12 cellular contexts compared by ENCODE assay signal in the genomic region with DNA sequence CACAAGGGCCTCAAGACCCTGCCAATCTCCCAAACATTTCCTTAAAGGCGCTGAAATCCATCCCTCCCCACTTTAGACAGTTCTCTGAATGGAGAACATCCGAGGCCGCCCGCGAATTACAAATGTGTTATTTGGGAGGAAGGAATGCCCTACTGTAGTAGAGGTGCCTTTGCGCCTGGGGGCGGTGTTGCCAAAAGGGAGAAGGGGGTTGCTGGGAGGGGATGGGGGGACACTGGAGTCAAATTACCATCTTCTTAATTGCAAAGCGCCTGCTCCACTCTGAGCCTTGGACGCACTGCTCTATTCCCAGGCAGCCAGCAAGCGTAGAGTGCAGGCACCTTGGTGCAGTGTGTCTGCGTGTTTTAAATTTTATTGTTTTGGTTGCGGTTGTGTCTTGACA. TPM values are rescaled to one million over a fixed set of nuclear protein-coding genes. Genes with fewer than 3 reads are reported as not detected.
A peak's percentile ranks its signal among the peaks of the same experiment; 100 is the strongest.
DNase-seq lines count a peak whose midpoint lies in the region; ATAC-seq and TF ChIP-seq lines count a peak whose summit lies in the region.
"Had no signal": no experiment of that assay in that cellular context is flagged by ENCODE, and none has a peak within 500 bp of the region (broad histone marks: within the 10 kb centered on the region; RNA-seq: fewer than 3 reads in every experiment).

No MANE protein-coding gene starts in this region.

- peak overlapping the region; percentile 67 for H3K4me3 ChIP-seq in coronary artery
- peak overlapping the region; percentile 77 for H3K4me3 ChIP-seq in neural cell (ENCODE audit: low read length)
- no peak overlapping the region for H3K4me3 ChIP-seq in tibial artery

- no peaks in the 10 kb centered on the region for H4K20me1 ChIP-seq in neural cell (ENCODE audit: insufficient read depth)

- no peak overlapping the region for H2AFZ ChIP-seq in neural cell (ENCODE audit: low read depth, low read length)

- H3K9ac ChIP-seq in neural cell (ENCODE audit: low read length): no peak overlapping the region

- H3K36me3 ChIP-seq in neural cell (ENCODE audit: insufficient read depth, low read length) (no peaks in the 10 kb centered on the region), tibial artery (no peaks in the 10 kb centered on the region)
- H3K36me3 ChIP-seq: gastroesophageal sphincter had no signal

- H3F3A ChIP-seq in neural cell (ENCODE audit: insufficient read depth, low read length, poor library complexity, severe bottlenecking): no peaks in the 10 kb centered on the region

- no peak overlapping the region for H3K27ac ChIP-seq in coronary artery
- no peak overlapping the region for H3K27ac ChIP-seq in neural cell (ENCODE audit: low read length)
- no peak overlapping the region for H3K27ac ChIP-seq in tibial artery
- H3K27ac ChIP-seq: 22Rv1, gastroesophageal sphincter had no signal

- no peak for TF ChIP-seq EP300 in neural cell (conservative IDR thresholded peaks at IDR 0.05; ENCODE audit: poor library complexity, severe bottlenecking)

- no peak for TF ChIP-seq CTCF in coronary artery (IDR thresholded peaks at IDR 0.05)
- TF ChIP-seq CTCF in neural cell (IDR thresholded peaks at IDR 0.05; ENCODE audit: poor library complexity, severe bottlenecking): no peak
- TF ChIP-seq CTCF in tibial artery (IDR thresholded peaks at IDR 0.05): no peak

- no peak for ATAC-seq in HG02610 (IDR thresholded peaks at IDR 0.05; ENCODE audit: unreplicated experiment)

- no peak overlapping the region for H3K4me2 ChIP-seq in neural cell (ENCODE audit: low read length)

- intact Hi-C loops in tibial artery (cut with DNase I; ENCODE audit: low total_unique reads): no loop called here

- DNase-seq in DMS79 treated with DMSO at 0.1 percent for 48 hours (lab: John Stamatoyannopoulos, UW) (peak; percentile 33), DMS79 (lab: John Stamatoyannopoulos, UW) (no peak), NCI-H1436 (lab: John Stamatoyannopoulos, UW) (peak; percentile 86), coronary artery (ENCODE audit: low spot score) (no peak), tibial artery (no peak), GM19240 (ENCODE audit: insufficient read length, low spot score) (no peak)
- DNase-seq: cerebellar nuclear complex, NCI-H345 had no signal

- H3K9me2 ChIP-seq in neural cell (ENCODE audit: insufficient read depth, low read length): no peaks in the 10 kb centered on the region

- H3K27me3 ChIP-seq in neural cell (ENCODE audit: insufficient read depth, low read depth, low read length) (no peaks in the 10 kb centered on the region), tibial artery (peaks cover 0 to 34% of the 10 kb centered on the region in 2 donors)

- H3K79me2 ChIP-seq in neural cell (replicated peaks; ENCODE audit: insufficient read depth, low read length): no peaks in the 10 kb centered on the region

- peaks cover 0 to 29% (median 16%) of the 10 kb centered on the region in 4 donors for H3K4me1 ChIP-seq in tibial artery

- TF ChIP-seq RAD21 in neural cell (conservative IDR thresholded peaks at IDR 0.05): no peak

- no peaks in the 10 kb centered on the region for H3K9me3 ChIP-seq in neural cell (ENCODE audit: low read length)
- H3K9me3 ChIP-seq in tibial artery: peaks cover 0 to 4% (median 0%) of the 10 kb centered on the region in 3 donors
- H3K9me3 ChIP-seq: gastroesophageal sphincter had no signal

TF ChIP-seq in neural cell, 6 proteins besides CTCF, POLR2A, EP300 and RAD21:
- TF ChIP-seq REST (IDR thresholded peaks at IDR 0.05; ENCODE audit: borderline replicate concordance) (no peak), EZH2 (IDR thresholded peaks at IDR 0.05; ENCODE audit: borderline replicate concordance, insufficient read depth, low read length, poor library complexity, severe bottlenecking) (no peak), TAF1 (IDR thresholded peaks at IDR 0.05; ENCODE audit: low read depth) (no peak), POLR2AphosphoS5 (IDR thresholded peaks at IDR 0.05) (no peak), SMC3 (conservative IDR thresholded peaks at IDR 0.05; ENCODE audit: poor library complexity) (no peak), MXI1 (conservative IDR thresholded peaks at IDR 0.05; ENCODE audit: poor library complexity, severe bottlenecking) (no peak)
TF ChIP-seq in neural cell: peak in this region for 0.

RNA-seq across cellular contexts. Expression of gene TMEM255A, which starts 2.7 kb away (rescaled TPM):
- 7.5 and 7.6 TPM in 2 replicates for polyA plus RNA-seq in neural cell
- 7.1 and 10.7 TPM in 2 replicates for polyA minus RNA-seq in neural cell

RNA-seq across cellular contexts. Expression of gene ATP1B4, which starts 53.3 kb away (rescaled TPM):
- polyA plus RNA-seq in neural cell: not detected in 2 replicates
- not detected in 2 replicates for polyA minus RNA-seq in neural cell

RNA-seq across cellular contexts. Expression of gene ZBTB33, which starts 57.9 kb away (rescaled TPM):
- 20.2 and 21.4 TPM in 2 replicates for polyA plus RNA-seq in neural cell
- polyA minus RNA-seq in neural cell: 75.2 and 90.5 TPM in 2 replicates

Comparison
In these comparisons a context has a peak if more than half of its experiments do, and no peak if none do; other contexts are left out.
1. DNase-seq: peak in DMS79 treated with DMSO at 0.1 percent for 48 hours (single experiment) and NCI-H1436 (single experiment); none in DMS79 (single experiment), coronary artery (single experiment), tibial artery (0 of 2) and GM19240 (single experiment).
2. H3K4me3 ChIP-seq: peak in coronary artery (single experiment) and neural cell (single experiment); none in tibial artery (0 of 2).